17 cellular contexts compared by ENCODE assay signal in the genomic region with DNA sequence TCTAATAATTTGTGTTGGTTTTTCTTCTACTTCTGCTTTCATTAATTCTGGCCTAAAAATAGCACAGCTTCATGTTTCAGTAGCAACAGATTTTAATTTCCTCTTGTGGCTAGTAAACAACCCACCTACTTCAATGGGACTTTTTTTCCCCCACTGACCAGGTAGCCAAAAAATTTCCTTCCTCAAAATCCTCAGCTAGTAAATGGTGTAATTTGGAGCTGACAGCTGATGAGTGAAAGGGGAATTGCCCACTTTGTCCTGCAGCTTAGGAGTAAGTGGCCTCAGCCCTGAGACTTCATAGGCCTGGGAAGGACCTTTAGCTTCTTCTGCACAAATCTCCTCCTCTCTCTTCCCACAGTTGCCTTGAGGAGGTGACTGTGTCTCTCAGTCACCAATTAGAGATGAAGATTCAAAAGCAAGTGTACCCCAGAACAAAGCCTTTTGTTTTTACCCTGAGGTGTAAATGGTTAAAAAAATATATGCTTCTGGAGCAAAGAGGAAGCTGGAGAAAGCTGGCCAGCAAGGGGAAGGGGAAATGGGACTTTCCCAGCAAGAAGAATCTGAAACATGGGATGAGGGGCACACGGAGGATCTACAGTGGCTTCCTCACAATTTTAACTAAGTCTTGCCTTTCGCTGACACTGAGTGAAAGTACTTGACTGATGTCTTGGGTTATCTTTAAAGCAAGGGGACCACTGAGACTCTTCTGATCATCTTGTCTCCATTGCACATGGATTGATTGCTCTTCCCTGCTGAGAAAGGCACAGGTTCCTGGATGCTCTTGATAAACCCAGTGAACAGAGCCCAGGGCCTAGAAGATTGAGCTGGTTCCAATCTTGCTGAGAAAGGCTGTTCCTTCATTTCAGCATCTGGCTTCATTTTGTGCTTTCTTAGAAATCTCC. TPM values are rescaled to one million over a fixed set of nuclear protein-coding genes. Genes with fewer than 3 reads are reported as not detected.
"Had no signal": no experiment of that assay in that cellular context is flagged by ENCODE, and none has a peak within 500 bp of the region (broad histone marks: within the 10 kb centered on the region; RNA-seq: fewer than 3 reads in every experiment).

No MANE protein-coding gene starts in this region.

- DNase-seq: activated CD4-positive, alpha-beta T cell treated with anti-CD3 and anti-CD28 coated beads, Interleukin-2, amount 10 ng/mL, durations not matched to agents 24 days and 14 days; activated naive CD4-positive, alpha-beta T cell treated with anti-CD3 and anti-CD28 coated beads, Interleukin-2, amount 50 U/mL, for 16 hours; activated T-cell treated with anti-CD3 and anti-CD28 coated beads for 4 hours; adrenal gland; cortex of kidney; effector memory CD8-positive, alpha-beta T cell; erythroblast; glutamatergic neuron; left colon; naive thymus-derived CD8-positive, alpha-beta T cell; posterior cingulate gyrus; small intestine; T1000; WERI-Rb-1 had no signal

- H3K4me1 ChIP-seq: adrenal gland, right atrium auricular region, tibial nerve, vagina had no signal

- FAIRE-seq: small intestine had no signal

- H3K4me3 Mint-ChIP-seq: activated CD4-positive, alpha-beta T cell treated with anti-CD3 and anti-CD28 coated beads, Interleukin-2, amount 10 ng/mL, durations not matched to agents 24 days and 14 days; effector memory CD8-positive, alpha-beta T cell; naive thymus-derived CD8-positive, alpha-beta T cell had no signal

- H3K36me3 ChIP-seq: adrenal gland, right atrium auricular region, tibial nerve, vagina, WERI-Rb-1 had no signal

- H3K4me1 Mint-ChIP-seq: activated CD4-positive, alpha-beta T cell treated with anti-CD3 and anti-CD28 coated beads, Interleukin-2, amount 10 ng/mL, durations not matched to agents 24 days and 14 days had no signal

- H3K9me3 ChIP-seq: adrenal gland, vagina had no signal

- H3K4me3 ChIP-seq: adrenal gland, right atrium auricular region, tibial nerve, vagina had no signal

- ATAC-seq: effector memory CD8-positive, alpha-beta T cell; left colon; naive thymus-derived CD8-positive, alpha-beta T cell had no signal

- H3K27ac ChIP-seq: adrenal gland, right atrium auricular region, tibial nerve, vagina, WERI-Rb-1 had no signal

- H3K27me3 ChIP-seq: adrenal gland, right atrium auricular region, tibial nerve, vagina had no signal

- H3K27ac Mint-ChIP-seq: activated CD4-positive, alpha-beta T cell treated with anti-CD3 and anti-CD28 coated beads, Interleukin-2, amount 10 ng/mL, durations not matched to agents 24 days and 14 days; effector memory CD8-positive, alpha-beta T cell had no signal

- H3K27me3 Mint-ChIP-seq: activated CD4-positive, alpha-beta T cell treated with anti-CD3 and anti-CD28 coated beads, Interleukin-2, amount 10 ng/mL, durations not matched to agents 24 days and 14 days; naive thymus-derived CD8-positive, alpha-beta T cell had no signal

RNA-seq across cellular contexts. Expression of gene VCAM1, which starts 35.8 kb away (rescaled TPM):
- total RNA-seq: activated CD4-positive, alpha-beta T cell treated with anti-CD3 and anti-CD28 coated beads, Interleukin-2, amount 10 ng/mL, durations not matched to agents 24 days and 14 days; naive thymus-derived CD8-positive, alpha-beta T cell had no signal
